18 cellular contexts compared by ENCODE assay signal in genomic region chr9:132739705-132740310, GRCh38.
DNase-seq lines count a peak whose midpoint lies in the region; ATAC-seq and TF ChIP-seq lines count a peak whose summit lies in the region.
"Had no signal": no experiment of that assay in that cellular context is flagged by ENCODE, and none has a peak within 500 bp of the region (broad histone marks: within the 10 kb centered on the region; RNA-seq: fewer than 3 reads in every experiment).

No MANE protein-coding gene starts in this region.

- no peaks in the 10 kb centered on the region for H3K9me3 Mint-ChIP-seq in GM23338
- H3K9me3 Mint-ChIP-seq: CD4-positive, alpha-beta T cell had no signal

- no peak for ATAC-seq in Right ventricle myocardium inferior
- peak; percentile 84 for ATAC-seq in mucosa of descending colon
- no peak for ATAC-seq in GM23338
- ATAC-seq: A549 had no signal

- H3K4me1 Mint-ChIP-seq in GM23338 = peaks cover 23% of the 10 kb centered on the region

- no peaks in the 10 kb centered on the region for H3K36me3 Mint-ChIP-seq in GM23338 (ENCODE audit: low read depth)

- no peak for TF ChIP-seq EP300 in sigmoid colon (IDR thresholded peaks at IDR 0.05)

- DNase-seq in cardiac septum (ENCODE audit: low spot score) = peak; percentile 39
- no peak for DNase-seq in Right ventricle myocardium inferior (ENCODE audit: missing footprints)
- DNase-seq in mucosa of descending colon = peak in 2 of 3 donors; percentile 53 to 70
- peak; percentile 40 for DNase-seq in sigmoid colon
- no peak for DNase-seq in activated CD4-positive, CD25-positive, alpha-beta regulatory T cell (lab: John Stamatoyannopoulos, UW)
- no peak for DNase-seq in GM23338 (ENCODE audit: low spot score)
- no peak for DNase-seq in stimulated activated naive CD4-positive, alpha-beta T cell (lab: John Stamatoyannopoulos, UW)
- DNase-seq in activated CD4-positive, alpha-beta T cell treated with anti-CD3 and anti-CD28 coated beads, Interleukin-2, amount 50 U/mL, for 48 hours = no peak
- DNase-seq: AML-193; Calu3; CD4-positive, alpha-beta T cell; DMS79 treated with DMSO at 0.1 percent for 48 hours; GF-D8; GM23248; HCEC 1CT had no signal

- H3K27ac Mint-ChIP-seq in GM23338 = no peak overlapping the region
- H3K27ac Mint-ChIP-seq: CD4-positive, alpha-beta T cell had no signal

- peaks cover 28% of the 10 kb centered on the region for H3K27me3 Mint-ChIP-seq in GM23338 (ENCODE audit: insufficient read depth, low read depth, poor library complexity)

- WGBS in sigmoid colon, 2 donors = 47 to 78% methylated on average over 9 of the region's 9 CpGs

- no peak overlapping the region for H2AFZ ChIP-seq in GM23338
- H2AFZ ChIP-seq: GM23248 had no signal

- H3K27me3 ChIP-seq in sigmoid colon (peaks cover 5 to 49% (median 33%) of the 10 kb centered on the region in 3 donors), GM23338 (ENCODE audit: insufficient read depth) (peaks cover 18% of the 10 kb centered on the region)

- H3K27ac ChIP-seq in sigmoid colon = no peak overlapping the region
- no peak overlapping the region for H3K27ac ChIP-seq in GM23338 (ENCODE audit: low read depth)
- H3K27ac ChIP-seq: 22Rv1, A549, C4-2B, GM23248 had no signal

- TF ChIP-seq CTCF in mucosa of descending colon (IDR thresholded peaks at IDR 0.05) = no peak
- no peak for TF ChIP-seq CTCF in sigmoid colon (IDR thresholded peaks at IDR 0.05)
- no peak for TF ChIP-seq CTCF in GM23338 (conservative IDR thresholded peaks at IDR 0.05; ENCODE audit: low read depth in 2 of 2)

- H3K4me3 ChIP-seq in mucosa of descending colon = no peak overlapping the region
- H3K4me3 ChIP-seq in sigmoid colon = no peak overlapping the region
- no peak overlapping the region for H3K4me3 ChIP-seq in GM23338
- H3K4me3 ChIP-seq: A549, GM23248 had no signal

- no peaks in the 10 kb centered on the region for H3K9me3 ChIP-seq in mucosa of descending colon
- H3K9me3 ChIP-seq in sigmoid colon = no peaks in the 10 kb centered on the region
- H3K9me3 ChIP-seq: A549 had no signal

- no peaks in the 10 kb centered on the region for H3K79me2 ChIP-seq in GM23338 (replicated peaks; ENCODE audit: insufficient read depth)

- no peaks in the 10 kb centered on the region for H3F3A ChIP-seq in GM23338 (replicated peaks; ENCODE audit: low read depth)

- H3K4me1 ChIP-seq in mucosa of descending colon (ENCODE audit: low read depth) (peaks cover 4% of the 10 kb centered on the region), sigmoid colon (no peaks in the 10 kb centered on the region), GM23338 (ENCODE audit: insufficient read depth) (peaks cover 15% of the 10 kb centered on the region)
- H3K4me1 ChIP-seq: A549 had no signal

- no peaks in the 10 kb centered on the region for H3K36me3 ChIP-seq in mucosa of descending colon (ENCODE audit: low read depth)
- H3K36me3 ChIP-seq in sigmoid colon = no peaks in the 10 kb centered on the region
- H3K36me3 ChIP-seq in GM23338 (ENCODE audit: insufficient read depth) = no peaks in the 10 kb centered on the region

- H3K9me2 ChIP-seq in GM23338 (ENCODE audit: insufficient read depth) = no peaks in the 10 kb centered on the region

- intact Hi-C loops in cardiac septum (cut with DNase I) = no loop called here
- intact Hi-C loops in Right ventricle myocardium inferior (cut with DNase I) = no loop called here
- intact Hi-C loops in mucosa of descending colon (cut with DNase I, micrococcal nuclease) = no loop called here
- intact Hi-C loops in sigmoid colon (cut with DNase I) = no loop called here

- H3K4me2 ChIP-seq in GM23338 = no peak overlapping the region
- H3K4me2 ChIP-seq: A549 had no signal

- no peak for TF ChIP-seq POLR2A in sigmoid colon (IDR thresholded peaks at IDR 0.05)

- H3K4me3 Mint-ChIP-seq in GM23338 = no peak overlapping the region
- H3K4me3 Mint-ChIP-seq: CD4-positive, alpha-beta T cell had no signal

- H4K20me1 ChIP-seq in GM23338 (replicated peaks; ENCODE audit: insufficient read depth) = no peaks in the 10 kb centered on the region

TF ChIP-seq in GM23338, 12 proteins besides CTCF, POLR2A, EP300 and RAD21 (continues in another document):
- TF ChIP-seq REST (IDR thresholded peaks at IDR 0.05; ENCODE audit: unreplicated experiment) (no peak), STAT1 (IDR thresholded peaks at IDR 0.05; ENCODE audit: unreplicated experiment) (no peak), ZNF331 (CRISPR knock-in tag; IDR thresholded peaks at IDR 0.05; ENCODE audit: low read depth) (no peak), EZH2 (IDR thresholded peaks at IDR 0.05; ENCODE audit: low read depth, unreplicated experiment) (no peak), EZH2phosphoT487 (IDR thresholded peaks at IDR 0.05; ENCODE audit: unreplicated experiment) (no peak), NANOG (IDR thresholded peaks at IDR 0.05; ENCODE audit: borderline replicate concordance) (no peak), JUNB (IDR thresholded peaks at IDR 0.05; ENCODE audit: unreplicated experiment) (no peak)

Comparison
In these comparisons a context has a peak if more than half of its experiments do, and no peak if none do; other contexts are left out.
1. DNase-seq: peak in cardiac septum (single experiment), mucosa of descending colon (2 of 3) and sigmoid colon (single experiment); none in Right ventricle myocardium inferior (single experiment), activated CD4-positive, CD25-positive, alpha-beta regulatory T cell (0 of 4), GM23338 (single experiment), stimulated activated naive CD4-positive, alpha-beta T cell (0 of 6) and activated CD4-positive, alpha-beta T cell treated with anti-CD3 and anti-CD28 coated beads, Interleukin-2, amount 50 U/mL, for 48 hours (0 of 2).